26 cellular contexts compared by ENCODE assay signal in genomic region chr21:45429221-45430164, GRCh38. TPM values are rescaled to one million over a fixed set of nuclear protein-coding genes. Genes with fewer than 3 reads are reported as not detected.
DNase-seq lines count a peak whose midpoint lies in the region; ATAC-seq and TF ChIP-seq lines count a peak whose summit lies in the region.
"Had no signal": no experiment of that assay in that cellular context is flagged by ENCODE, and none has a peak within 500 bp of the region (broad histone marks: within the 10 kb centered on the region; RNA-seq: fewer than 3 reads in every experiment).

No MANE protein-coding gene starts in this region.

- TF ChIP-seq CTCF in H9 (conservative IDR thresholded peaks at IDR 0.05) (no peak), Panc1 (IDR thresholded peaks at IDR 0.05) (no peak), smooth muscle cell (IDR thresholded peaks at IDR 0.05; ENCODE audit: borderline replicate concordance, insufficient read depth, poor library complexity, severe bottlenecking) (no peak)

- H2AFZ ChIP-seq in H9 (ENCODE audit: low read length) (no peak overlapping the region), smooth muscle cell (ENCODE audit: low read depth) (no peak overlapping the region)
- H2AFZ ChIP-seq: parathyroid adenoma had no signal

- no peak overlapping the region for H3T11ph ChIP-seq in H9 (ENCODE audit: low read length)

- H3K23me2 ChIP-seq in H9 (ENCODE audit: insufficient read length, low read depth, low read length, poor library complexity, severe bottlenecking): no peaks in the 10 kb centered on the region

- no CpG with 5 or more reads among the region's 32 CpGs for WGBS in H9 (ENCODE audit: extremely low coverage, insufficient read length, low lambda C conversion rate)
- no CpG with 5 or more reads among the region's 32 CpGs for WGBS in mesendoderm (ENCODE audit: extremely low coverage, insufficient coverage, low lambda C conversion rate)
- 96% methylated on average over 32 of the region's 32 CpGs for WGBS in smooth muscle cell (ENCODE audit: low lambda C conversion rate)

- H3K4me1 Mint-ChIP-seq in H9: peaks cover 59 to 74% of the 10 kb centered on the region in 2 experiments
- H3K4me1 Mint-ChIP-seq: activated CD4-positive, alpha-beta T cell treated with anti-CD3 and anti-CD28 coated beads, Interleukin-2, amount 10 ng/mL, durations not matched to agents 7 days and 5 days; activated naive CD8-positive, alpha-beta T cell treated with anti-CD3 and anti-CD28 coated beads, Interleukin-2, amount 10 ng/mL, durations not matched to agents 7 days and 5 days; CD8-positive, alpha-beta memory T cell had no signal

- H3K4ac ChIP-seq in H9 (ENCODE audit: low read depth, low read length) (no peak overlapping the region), mesendoderm (ENCODE audit: low read depth, low read length) (no peak overlapping the region)

- H3K14ac ChIP-seq in H9 (ENCODE audit: insufficient read depth, low read length): no peak overlapping the region; the same call in 1 of the 2 replicates

- H3K9me3 ChIP-seq in H9 (ENCODE audit: control insufficient read depth, low read depth, low read length) (no peaks in the 10 kb centered on the region), Panc1 (ENCODE audit: control insufficient read depth, insufficient read depth, low read depth, low read length) (no peaks in the 10 kb centered on the region), smooth muscle cell (replicated peaks; ENCODE audit: low read depth) (no peaks in the 10 kb centered on the region)
- H3K9me3 ChIP-seq: BE2C, HAP-1, mucosa of descending colon, SJSA1 had no signal

- H3K18ac ChIP-seq in H9 (ENCODE audit: insufficient read length, low read depth, low read length): no peak overlapping the region
- no peak overlapping the region for H3K18ac ChIP-seq in mesendoderm (ENCODE audit: low read length)

- DNase-seq in H9 (no peak), Panc1 (ENCODE audit: low read depth, low spot score) (no peak), mesendoderm (no peak), smooth muscle cell (lab: John Stamatoyannopoulos, UW; ENCODE audit: unreplicated experiment) (no peak), DMS153 (lab: John Stamatoyannopoulos, UW) (no peak), NCI-H2081 treated with DMSO at 0.1 percent for 48 hours (lab: John Stamatoyannopoulos, UW) (no peak)
- DNase-seq in activated T-cell treated with anti-CD3 and anti-CD28 coated beads, Interleukin-2, amount 50 U/mL, for 1 hour: no peak
- DNase-seq: ACHN; activated CD4-positive, alpha-beta T cell treated with anti-CD3 and anti-CD28 coated beads, Interleukin-2, amount 10 ng/mL, durations not matched to agents 7 days and 5 days; activated gamma-delta T cell; activated naive CD8-positive, alpha-beta T cell treated with anti-CD3 and anti-CD28 coated beads, Interleukin-2, amount 10 ng/mL, durations not matched to agents 7 days and 5 days; activated T-cell treated with anti-CD3 and anti-CD28 coated beads, Interleukin-2, amount 50 U/mL, for 4 hours; aorta; BE2C; caudate nucleus; CD8-positive, alpha-beta memory T cell; mucosa of descending colon; NCI-H1048; NCI-H1694; RPMI8226; stimulated activated CD4-positive, alpha-beta T cell treated with anti-CD3 and anti-CD28 coated beads, Interleukin-1b, Interleukin-23, amount 100 ng/mL, for 48 hours; stimulated activated naive CD8-positive, alpha-beta T cell treated with anti-CD3 and anti-CD28 coated beads, Interleukin-15, Interleukin-2, amounts not matched to agents 100 U/mL and 50 U/mL, for 24 hours had no signal

- no peaks in the 10 kb centered on the region for H3K9me3 Mint-ChIP-seq in H9
- H3K9me3 Mint-ChIP-seq: activated CD4-positive, alpha-beta T cell treated with anti-CD3 and anti-CD28 coated beads, Interleukin-2, amount 10 ng/mL, durations not matched to agents 7 days and 5 days; activated naive CD8-positive, alpha-beta T cell treated with anti-CD3 and anti-CD28 coated beads, Interleukin-2, amount 10 ng/mL, durations not matched to agents 7 days and 5 days; activated T-cell treated with anti-CD3 and anti-CD28 coated beads, Interleukin-2, amount 50 U/mL, for 4 hours; CD8-positive, alpha-beta memory T cell; natural killer cell treated with Interleukin-12 subunit alpha and Interleukin-12 subunit beta and Interleukin-15 and Interleukin-18, amount 100 ng/mL, for 72 hours had no signal

- no peaks in the 10 kb centered on the region; the same call in 1 of the 2 replicates for H3K27me3 Mint-ChIP-seq in H9 (ENCODE audit: low read depth)
- H3K27me3 Mint-ChIP-seq: activated CD4-positive, alpha-beta T cell treated with anti-CD3 and anti-CD28 coated beads, Interleukin-2, amount 10 ng/mL, durations not matched to agents 7 days and 5 days; activated naive CD8-positive, alpha-beta T cell treated with anti-CD3 and anti-CD28 coated beads, Interleukin-2, amount 10 ng/mL, durations not matched to agents 7 days and 5 days had no signal

- H3K27me3 ChIP-seq in H9 (ENCODE audit: insufficient read depth, low read length) (no peaks in the 10 kb centered on the region), Panc1 (ENCODE audit: control insufficient read depth, insufficient read depth, low read length) (no peaks in the 10 kb centered on the region), mesendoderm (ENCODE audit: insufficient read depth, low read length, poor library complexity) (no peaks in the 10 kb centered on the region), smooth muscle cell (ENCODE audit: low read depth) (no peaks in the 10 kb centered on the region)
- H3K27me3 ChIP-seq: BE2C, SJSA1 had no signal

- no peak overlapping the region for H3K4me2 ChIP-seq in H9 (ENCODE audit: insufficient read depth, insufficient read length, low read length)
- H3K4me2 ChIP-seq in mesendoderm (ENCODE audit: low read length): no peak overlapping the region
- peak overlapping the region; percentile 79 for H3K4me2 ChIP-seq in smooth muscle cell

- H2BK12ac ChIP-seq in H9 (ENCODE audit: insufficient read length, low read depth, low read length): no peak overlapping the region

- intact Hi-C loops in Panc1 (cut with micrococcal nuclease; ENCODE audit: unreplicated experiment): no loop called here

- H2AK5ac ChIP-seq in H9 (ENCODE audit: insufficient read length, low read length): no peak overlapping the region
- peak overlapping the region; percentile 24 for H2AK5ac ChIP-seq in mesendoderm (ENCODE audit: low read length)

- H2BK15ac ChIP-seq in H9 (ENCODE audit: low read depth, low read length): no peak overlapping the region
- no peak overlapping the region for H2BK15ac ChIP-seq in mesendoderm (replicated peaks; ENCODE audit: low read depth)

- no peak overlapping the region for H4K5ac ChIP-seq in H9 (ENCODE audit: insufficient read length, low read depth, low read length)
- no peak overlapping the region for H4K5ac ChIP-seq in mesendoderm (ENCODE audit: low read length)

- in situ Hi-C loops in Panc1 (cut with HindIII; ENCODE audit: low pct_unique_long_range_greater_than_20kb, low sequenced_read_pairs): no loop called here

- peak overlapping the region; percentile 92 to 96 (median 95) for H3K27ac Mint-ChIP-seq in H9
- H3K27ac Mint-ChIP-seq: activated CD4-positive, alpha-beta T cell treated with anti-CD3 and anti-CD28 coated beads, Interleukin-2, amount 10 ng/mL, durations not matched to agents 7 days and 5 days; activated naive CD8-positive, alpha-beta T cell treated with anti-CD3 and anti-CD28 coated beads, Interleukin-2, amount 10 ng/mL, durations not matched to agents 7 days and 5 days; CD8-positive, alpha-beta memory T cell; natural killer cell treated with Interleukin-12 subunit alpha and Interleukin-12 subunit beta and Interleukin-15 and Interleukin-18, amount 100 ng/mL, for 72 hours had no signal

- POLR2A ChIA-PET in Panc1 (lab: Charles Lee): no interaction called here

- no peak overlapping the region for H3K56ac ChIP-seq in H9 (ENCODE audit: insufficient read length, low read depth, low read length)
- peak overlapping the region; percentile 42 for H3K56ac ChIP-seq in mesendoderm (ENCODE audit: low read length)

- ATAC-seq in Panc1: no peak
- ATAC-seq: activated T-cell treated with anti-CD3 and anti-CD28 coated beads, Interleukin-2, amount 50 U/mL, for 4 hours; mucosa of descending colon; natural killer cell treated with Interleukin-12 subunit alpha and Interleukin-12 subunit beta and Interleukin-15 and Interleukin-18, amount 100 ng/mL, for 72 hours; stimulated activated naive CD8-positive, alpha-beta T cell treated with anti-CD3 and anti-CD28 coated beads, Interleukin-15, Interleukin-2, amounts not matched to agents 100 U/mL and 50 U/mL, for 24 hours had no signal

- H3K4me1 ChIP-seq in H9 (ENCODE audit: insufficient read depth, low read length) (no peaks in the 10 kb centered on the region; the same call in 1 of the 2 replicates), Panc1 (ENCODE audit: control insufficient read depth, insufficient read depth, low read length) (peaks cover 95% of the 10 kb centered on the region), mesendoderm (ENCODE audit: control insufficient read depth, low read depth, low read length) (peaks cover 4% of the 10 kb centered on the region), smooth muscle cell (ENCODE audit: low read depth) (peaks cover 38% of the 10 kb centered on the region)
- H3K4me1 ChIP-seq: BE2C, parathyroid adenoma had no signal

- peaks cover 2% of the 10 kb centered on the region for H3K79me1 ChIP-seq in H9 (ENCODE audit: insufficient read depth, low read depth, low read length, poor library complexity, severe bottlenecking)
- H3K79me1 ChIP-seq in mesendoderm (ENCODE audit: low read length): peaks cover 16% of the 10 kb centered on the region

- H3F3A ChIP-seq in smooth muscle cell (ENCODE audit: low read depth): peaks cover 31% of the 10 kb centered on the region

- no peak overlapping the region for H2BK20ac ChIP-seq in H9 (ENCODE audit: low read depth, low read length, poor library complexity, severe bottlenecking)

- H3K23ac ChIP-seq in H9 (ENCODE audit: insufficient read length, low read depth, low read length): no peak overlapping the region
- peak overlapping the region; percentile 66 for H3K23ac ChIP-seq in mesendoderm (ENCODE audit: low read length)

- H2BK5ac ChIP-seq in H9 (ENCODE audit: insufficient read length, low read length): no peak overlapping the region
- no peak overlapping the region for H2BK5ac ChIP-seq in mesendoderm (ENCODE audit: low read length)

- peaks cover 2 to 21% (median 16%) of the 10 kb centered on the region in 3 experiments; a peak in 6 of 7 replicates for H3K36me3 Mint-ChIP-seq in H9 (ENCODE audit: insufficient read depth in 1 of 3, low read depth in 3 of 3)
- H3K36me3 Mint-ChIP-seq: activated naive CD8-positive, alpha-beta T cell treated with anti-CD3 and anti-CD28 coated beads, Interleukin-2, amount 10 ng/mL, durations not matched to agents 7 days and 5 days; CD8-positive, alpha-beta memory T cell; natural killer cell treated with Interleukin-12 subunit alpha and Interleukin-12 subunit beta and Interleukin-15 and Interleukin-18, amount 100 ng/mL, for 72 hours had no signal

- H3K79me2 ChIP-seq in H9 (ENCODE audit: insufficient read depth, low read length) (peaks cover 46% of the 10 kb centered on the region; the same call in 1 of the 2 replicates), mesendoderm (ENCODE audit: control insufficient read depth, insufficient read depth, low read length) (peaks cover 82% of the 10 kb centered on the region), smooth muscle cell (ENCODE audit: low read depth) (peaks cover 95% of the 10 kb centered on the region)
- H3K79me2 ChIP-seq: parathyroid adenoma had no signal

- BruUV-seq in Panc1 (replicated peaks; lab: Mats Ljungman, UMichigan): no TSS peak

- H3K4me3 ChIP-seq in Panc1 (ENCODE audit: low read depth in 2 of 2, low read length in 2 of 2): no peak overlapping the region
- no peak overlapping the region for H3K4me3 ChIP-seq in mesendoderm (ENCODE audit: low read length)
- no peak overlapping the region for H3K4me3 ChIP-seq in smooth muscle cell
- H3K4me3 ChIP-seq: HAP-1, mucosa of descending colon, SJSA1 had no signal

- H4K91ac ChIP-seq in H9 (ENCODE audit: insufficient read length, low read depth, low read length): no peak overlapping the region

- CTCF ChIA-PET in Panc1 (lab: Charles Lee): no interaction called here

- no peak overlapping the region for H3K27ac ChIP-seq in H9 (ENCODE audit: insufficient read length, low read depth, low read length)
- H3K27ac ChIP-seq in Panc1 (ENCODE audit: low read length): peak overlapping the region; percentile 89
- H3K27ac ChIP-seq in mesendoderm (ENCODE audit: low read depth, low read length): no peak overlapping the region
- H3K27ac ChIP-seq in smooth muscle cell (ENCODE audit: low read depth): peak overlapping the region; percentile 93
- H3K27ac ChIP-seq: parathyroid adenoma, SJSA1 had no signal

- H4K8ac ChIP-seq in H9 (replicated peaks; ENCODE audit: insufficient read length, low read depth, low read length) (no peak overlapping the region), mesendoderm (ENCODE audit: low read depth, low read length) (no peak overlapping the region)

- no peak overlapping the region; a peak in 1 of 5 replicates for H3K4me3 Mint-ChIP-seq in H9
- H3K4me3 Mint-ChIP-seq: activated CD4-positive, alpha-beta T cell treated with anti-CD3 and anti-CD28 coated beads, Interleukin-2, amount 10 ng/mL, durations not matched to agents 7 days and 5 days; activated naive CD8-positive, alpha-beta T cell treated with anti-CD3 and anti-CD28 coated beads, Interleukin-2, amount 10 ng/mL, durations not matched to agents 7 days and 5 days; activated T-cell treated with anti-CD3 and anti-CD28 coated beads, Interleukin-2, amount 50 U/mL, for 4 hours; CD8-positive, alpha-beta memory T cell; natural killer cell treated with Interleukin-12 subunit alpha and Interleukin-12 subunit beta and Interleukin-15 and Interleukin-18, amount 100 ng/mL, for 72 hours had no signal

- H3K9ac ChIP-seq in H9 (ENCODE audit: extremely low read depth, insufficient read length, low read length) (no peak overlapping the region), mesendoderm (ENCODE audit: low read length) (no peak overlapping the region), smooth muscle cell (ENCODE audit: low read depth) (no peak overlapping the region)
- H3K9ac ChIP-seq: parathyroid adenoma had no signal

- no peaks in the 10 kb centered on the region for H4K20me1 ChIP-seq in H9 (ENCODE audit: control insufficient read depth, insufficient read depth, insufficient read length)
- H4K20me1 ChIP-seq in smooth muscle cell (ENCODE audit: low read depth): peaks cover 91% of the 10 kb centered on the region

- H3K36me3 ChIP-seq in Panc1 (ENCODE audit: control insufficient read depth, insufficient read depth, low read length) (no peaks in the 10 kb centered on the region), mesendoderm (ENCODE audit: control insufficient read depth, insufficient read depth, low read length) (peaks cover 2% of the 10 kb centered on the region), smooth muscle cell (ENCODE audit: low read depth) (no peaks in the 10 kb centered on the region)
- H3K36me3 ChIP-seq: BE2C, HAP-1 had no signal

- no peak overlapping the region for H2BK120ac ChIP-seq in H9 (ENCODE audit: low read depth, low read length, poor library complexity, severe bottlenecking)
- no peak overlapping the region for H2BK120ac ChIP-seq in mesendoderm (ENCODE audit: low read depth, low read length)

RNA-seq across cellular contexts. Expression of gene COL18A1, which starts 24.5 kb away (rescaled TPM):
- total RNA-seq in H9 (2021) (232 and 234 TPM in 2 replicates), Panc1 (2021; ENCODE audit: unreplicated experiment) (676 TPM), smooth muscle cell (192 and 240 TPM in 2 replicates)
- polyA plus RNA-seq in Panc1 (2012; ENCODE audit: insufficient read length): 1,186 TPM
- 84.0 TPM for polyA plus RNA-seq in mesendoderm (2013, experiment 1 of 2)
- 85.5 TPM for polyA plus RNA-seq in mesendoderm (2013, experiment 2 of 2)
- 362 and 485 TPM in 2 replicates for polyA plus RNA-seq in smooth muscle cell

Comparison
In these comparisons a context has a peak if more than half of its experiments do, and no peak if none do; other contexts are left out.
1. H3K27ac ChIP-seq: peak in Panc1 (single experiment) and smooth muscle cell (single experiment); none in H9 (single experiment) and mesendoderm (single experiment).